In genomic region chr6:43029120-43029519, GRCh38 we compare ENCODE assay signal across 26 cellular contexts. TPM values are rescaled to one million over a fixed set of nuclear protein-coding genes. Genes with fewer than 3 reads are reported as not detected.
DNase-seq lines count a peak whose midpoint lies in the region; ATAC-seq, FAIRE-seq and TF ChIP-seq lines count a peak whose summit lies in the region.
"Had no signal": no experiment of that assay in that cellular context is flagged by ENCODE, and none has a peak within 500 bp of the region (broad histone marks: within the 10 kb centered on the region; RNA-seq: fewer than 3 reads in every experiment).

No MANE protein-coding gene starts in this region.

- dilution Hi-C loops in mammary epithelial cell (cut with HindIII; ENCODE audit: low sequenced_read_pairs), result no loop called here

- H2AFZ ChIP-seq in mammary epithelial cell (ENCODE audit: low read depth, low read length), result no peak overlapping the region

- H3K4me1 ChIP-seq in right cardiac atrium (ENCODE audit: control insufficient read depth, insufficient read depth, low read length) (no peaks in the 10 kb centered on the region), mammary epithelial cell (ENCODE audit: insufficient read depth, low read length) (no peaks in the 10 kb centered on the region), skeletal muscle tissue (ENCODE audit: control insufficient read depth in 3 of 3, insufficient read depth in 3 of 3, low read length in 3 of 3) (peaks cover 18 to 37% (median 24%) of the 10 kb centered on the region in 3 donors)
- H3K4me1 ChIP-seq: SJSA1 had no signal

- TF ChIP-seq CTCF in mammary epithelial cell (conservative IDR thresholded peaks at IDR 0.05 in 1 of 2, IDR thresholded peaks at IDR 0.05 in 1 of 2; ENCODE audit: extremely low read depth in 1 of 2, insufficient read depth in 1 of 2, low read depth in 1 of 2, low read length in 2 of 2), result no peak

- in situ Hi-C loops in mammary epithelial cell (cut with MboI; ENCODE audit: low sequenced_read_pairs in 2 of 2), result no loop called here

- 87% methylated on average over 9 of the region's 9 CpGs for WGBS in right cardiac atrium
- 84% methylated on average over 9 of the region's 9 CpGs for WGBS in mammary epithelial cell (ENCODE audit: low coverage, missing lambda C conversion rate)

- ATAC-seq in left ventricle myocardium superior (no peak), right cardiac atrium (no peak)
- ATAC-seq: PC-3, Right ventricle myocardium inferior had no signal

- H3K9me3 ChIP-seq in right cardiac atrium (ENCODE audit: control insufficient read depth, low read length), result no peaks in the 10 kb centered on the region
- no peaks in the 10 kb centered on the region for H3K9me3 ChIP-seq in mammary epithelial cell (replicated peaks; ENCODE audit: insufficient read depth, low read length)
- H3K9me3 ChIP-seq in skeletal muscle tissue (ENCODE audit: control insufficient read depth in 3 of 3, low read length in 3 of 3), result no peaks in the 10 kb centered on the region
- H3K9me3 ChIP-seq: SJSA1 had no signal

- BruUV-seq in mammary epithelial cell (replicated peaks; lab: Mats Ljungman, UMichigan), result TSS peak; percentile 24

- no peak overlapping the region for H3K4me3 ChIP-seq in right cardiac atrium (ENCODE audit: low read length)
- H3K4me3 ChIP-seq in mammary epithelial cell (replicated peaks in 1 of 3; ENCODE audit: insufficient read depth in 1 of 3, low read depth in 2 of 3, low read length in 3 of 3), result no peak overlapping the region
- no peak overlapping the region for H3K4me3 ChIP-seq in skeletal muscle tissue (ENCODE audit: low read length in 3 of 3)
- H3K4me3 ChIP-seq: SJSA1 had no signal

- CTCF ChIA-PET in mammary epithelial cell (lab: Charles Lee; ENCODE audit: low non-redundant PET), result no interaction called here

- DNase-seq in left ventricle myocardium superior (peak; percentile 6), right cardiac atrium (no peak), mammary epithelial cell (no peak), HTR-8/SVneo (ENCODE audit: insufficient read length, low spot score) (no peak)
- DNase-seq in stimulated activated CD8-positive, alpha-beta memory T cell treated with anti-CD3 and anti-CD28 coated beads, Interleukin-4, amount 100 ng/mL, for 48 hours, result no peak
- DNase-seq: 8988T; ACHN; Calu3; DMS79 treated with DMSO at 0.1 percent for 48 hours; GF-D8; HCEC 1CT; Kasumi-1; NCI-H1105 treated with DMSO at 0.1 percent for 48 hours; NCI-H146; NCI-H1930; NCI-H2107; NCI-H446 treated with DMSO at 0.1 percent for 48 hours; NCI-H526; NCI-H82; NK-92 treated with Interleukin-12 subunit alpha and Interleukin-12 subunit beta, amount 100 ng/mL, for 24 hours; PC-3 had no signal

- intact Hi-C loops in left ventricle myocardium superior (cut with micrococcal nuclease) (no loop called here), right cardiac atrium (cut with DNase I) (no loop called here), mammary epithelial cell (cut with micrococcal nuclease) (no loop called here)

- no peaks in the 10 kb centered on the region for H3K27me3 ChIP-seq in right cardiac atrium (ENCODE audit: control insufficient read depth, insufficient read depth)
- H3K27me3 ChIP-seq in mammary epithelial cell (ENCODE audit: insufficient read depth, low read length), result no peaks in the 10 kb centered on the region
- H3K27me3 ChIP-seq in skeletal muscle tissue (ENCODE audit: control insufficient read depth in 3 of 3, insufficient read depth in 3 of 3, low read length in 3 of 3), result no peaks in the 10 kb centered on the region
- H3K27me3 ChIP-seq: SJSA1 had no signal

- H3K79me2 ChIP-seq in mammary epithelial cell (ENCODE audit: insufficient read depth, low read length), result peaks cover 24% of the 10 kb centered on the region

- no peaks in the 10 kb centered on the region for H4K20me1 ChIP-seq in mammary epithelial cell (ENCODE audit: insufficient read depth, low read length)

- H3K4me2 ChIP-seq in mammary epithelial cell (ENCODE audit: insufficient read depth, low read depth, low read length), result no peak overlapping the region

- no peak for FAIRE-seq in HTR-8/SVneo (lab: Jason Lieb, UNC)
- FAIRE-seq: GM12891, H1 had no signal

- H3K9ac ChIP-seq in mammary epithelial cell (ENCODE audit: insufficient read depth, low read length), result no peak overlapping the region
- H3K9ac ChIP-seq in skeletal muscle tissue (ENCODE audit: low read depth in 1 of 3, low read length in 3 of 3), result peak overlapping the region in 2 of 3 donors; percentile 28 to 45

- H3K36me3 ChIP-seq in mammary epithelial cell (ENCODE audit: insufficient read depth, low read length) (peaks cover 39% of the 10 kb centered on the region), skeletal muscle tissue (ENCODE audit: control insufficient read depth in 3 of 3, insufficient read depth in 3 of 3, low read length in 3 of 3) (peaks cover 56 to 60% (median 57%) of the 10 kb centered on the region in 3 donors)

- no peak overlapping the region for H3K27ac ChIP-seq in right cardiac atrium (ENCODE audit: low read length)
- no peak overlapping the region for H3K27ac ChIP-seq in mammary epithelial cell (ENCODE audit: insufficient read depth, low read depth, low read length)
- H3K27ac ChIP-seq in skeletal muscle tissue (ENCODE audit: low read depth, low read length), result no peak overlapping the region
- H3K27ac ChIP-seq: SJSA1 had no signal

RNA-seq across cellular contexts. Expression of gene RRP36, which starts 7.7 kb away (rescaled TPM):
- 27.6 TPM for total RNA-seq in left ventricle myocardium superior
- total RNA-seq in right cardiac atrium, result 10 to 100 TPM; 28.2 to 34.3 (median 29.6) TPM
- polyA plus RNA-seq in right cardiac atrium, result 27.2 TPM
- 10 to 100 TPM; 61.0 to 85.0 TPM for total RNA-seq in mammary epithelial cell
- polyA plus RNA-seq in mammary epithelial cell, result 82.8 TPM
- polyA minus RNA-seq in mammary epithelial cell, result 40.5 TPM
- 40.7 TPM for total RNA-seq in skeletal muscle tissue

RNA-seq across cellular contexts. Expression of gene KLHDC3, which starts 15.1 kb away (rescaled TPM):
- total RNA-seq in left ventricle myocardium superior (167 TPM), right cardiac atrium (100 to 1,000 TPM in 3 of 4 donors, 10 to 100 TPM in 1; 97.3 to 176 (median 138) TPM), mammary epithelial cell (10 to 100 TPM; 36.4 to 56.2 TPM), skeletal muscle tissue (267 TPM)
- polyA plus RNA-seq in right cardiac atrium (170 TPM), mammary epithelial cell (38.7 TPM)
- polyA minus RNA-seq in mammary epithelial cell, result 44.7 TPM

RNA-seq across cellular contexts. Expression of gene MEA1, which starts 15.4 kb away (rescaled TPM):
- total RNA-seq in left ventricle myocardium superior (28.7 TPM), right cardiac atrium (10 to 100 TPM; 29.9 to 44.4 (median 34.6) TPM), mammary epithelial cell (10 to 100 TPM; 35.2 to 80.3 TPM), skeletal muscle tissue (29.7 TPM)
- polyA plus RNA-seq in right cardiac atrium (59.3 TPM), mammary epithelial cell (102 TPM)
- 27.9 TPM for polyA minus RNA-seq in mammary epithelial cell

RNA-seq across cellular contexts. Expression of gene CUL7, which starts 24.5 kb away (rescaled TPM):
- total RNA-seq in left ventricle myocardium superior, result 9.6 TPM
- total RNA-seq in right cardiac atrium, result 1 to 10 TPM; 6.7 to 9.6 (median 9.2) TPM
- polyA plus RNA-seq in right cardiac atrium, result 4.5 TPM
- 10 to 100 TPM; 21.5 to 31.5 TPM for total RNA-seq in mammary epithelial cell
- polyA plus RNA-seq in mammary epithelial cell, result 11.2 TPM
- polyA minus RNA-seq in mammary epithelial cell, result 29.0 TPM
- total RNA-seq in skeletal muscle tissue, result 27.1 TPM

RNA-seq across cellular contexts. Expression of gene MRPL2, which starts 30.1 kb away (rescaled TPM):
- total RNA-seq in left ventricle myocardium superior (116 TPM), right cardiac atrium (10 to 100 TPM; 83.2 to 94.2 (median 87.8) TPM), mammary epithelial cell (10 to 100 TPM; 13.3 to 75.2 TPM), skeletal muscle tissue (16.2 TPM)
- polyA plus RNA-seq in right cardiac atrium (92.7 TPM), mammary epithelial cell (41.3 TPM)
- polyA minus RNA-seq in mammary epithelial cell, result 26.7 TPM
